1 cellular context compared by ENCODE assay signal in the genomic region with DNA sequence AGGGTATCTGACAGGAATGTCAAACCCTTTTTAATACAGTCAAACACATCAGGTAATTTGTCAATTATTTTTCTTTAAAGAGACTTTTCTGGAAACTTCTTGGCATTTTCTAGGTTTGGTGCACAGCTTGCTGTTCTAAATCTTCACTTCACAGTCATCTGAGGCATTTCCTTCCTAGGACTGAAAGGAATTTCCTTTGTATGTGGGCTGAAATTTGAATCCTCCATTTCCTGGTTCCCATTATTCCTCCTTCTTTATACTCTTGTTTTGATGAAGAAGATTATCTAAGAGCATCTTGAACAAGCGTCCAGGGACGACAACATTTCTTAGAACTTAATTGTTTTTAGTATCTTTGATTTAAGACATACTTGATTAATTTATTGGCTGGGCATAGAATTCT.
TF ChIP-seq lines count a peak whose summit lies in the region.

No MANE protein-coding gene starts in this region.

TF ChIP-seq in H1, 55 proteins besides CTCF, POLR2A, EP300 and RAD21:
- TF ChIP-seq KDM1A (IDR thresholded peaks at IDR 0.05; ENCODE audit: borderline replicate concordance, low read length) (no peak), SIRT6 (IDR thresholded peaks at IDR 0.05; ENCODE audit: low read length) (no peak), CHD2 (IDR thresholded peaks at IDR 0.05; ENCODE audit: low read length) (no peak), NRF1 (IDR thresholded peaks at IDR 0.05; ENCODE audit: low read depth, low read length) (no peak), ZNF274 (IDR thresholded peaks at IDR 0.05; ENCODE audit: borderline replicate concordance, extremely low read depth, low read length) (no peak), HDAC6 (IDR thresholded peaks at IDR 0.05; ENCODE audit: low read depth, low read length) (no peak), EGR1 (IDR thresholded peaks at IDR 0.05; ENCODE audit: borderline replicate concordance, low read depth, low read length) (no peak), NANOG (IDR thresholded peaks at IDR 0.05; ENCODE audit: insufficient read depth, low read depth, low read length, poor library complexity, severe bottlenecking) (no peak), SUZ12 (IDR thresholded peaks at IDR 0.05; ENCODE audit: low read length) (no peak), CHD1 (IDR thresholded peaks at IDR 0.05; ENCODE audit: low read depth, low read length) (no peak), CEBPB (IDR thresholded peaks at IDR 0.05; ENCODE audit: low read depth, low read length) (no peak), TCF12 (IDR thresholded peaks at IDR 0.05; ENCODE audit: low read depth, low read length) (no peak), GTF2F1 (IDR thresholded peaks at IDR 0.05; ENCODE audit: borderline replicate concordance, low read depth, low read length) (no peak), KDM5A (IDR thresholded peaks at IDR 0.05; ENCODE audit: low read length) (no peak), TBP (IDR thresholded peaks at IDR 0.05; ENCODE audit: low read depth, low read length) (no peak), POU5F1 (IDR thresholded peaks at IDR 0.05; ENCODE audit: low read depth, low read length) (no peak), EZH2 (IDR thresholded peaks at IDR 0.05; ENCODE audit: low read depth, low read length, severe bottlenecking) (no peak)
- TF ChIP-seq, protein P1, sequence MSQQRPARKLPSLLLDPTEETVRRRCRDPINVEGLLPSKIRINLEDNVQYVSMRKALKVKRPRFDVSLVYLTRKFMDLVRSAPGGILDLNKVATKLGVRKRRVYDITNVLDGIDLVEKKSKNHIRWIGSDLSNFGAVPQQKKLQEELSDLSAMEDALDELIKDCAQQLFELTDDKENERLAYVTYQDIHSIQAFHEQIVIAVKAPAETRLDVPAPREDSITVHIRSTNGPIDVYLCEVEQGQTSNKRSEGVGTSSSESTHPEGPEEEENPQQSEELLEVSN (IDR thresholded peaks at IDR 0.05), result no peak
